1 cellular context compared by ENCODE assay signal in genomic region chr1:10398734-10399486, GRCh38.
TF ChIP-seq lines count a peak whose summit lies in the region.

PGD (plus strand) TSS chr1:10399064; CDS start chr1:10399118, 54 bp downstream.

TF ChIP-seq in WTC11, 78 proteins besides CTCF, POLR2A, EP300 and RAD21 (continued from another document):
- TF ChIP-seq E2F4 (CRISPR knock-in tag; IDR thresholded peaks at IDR 0.05; ENCODE audit: borderline replicate concordance, low read depth) (peak; percentile 15; the same call in 1 of the 2 replicates), CBFB (CRISPR knock-in tag; IDR thresholded peaks at IDR 0.05; ENCODE audit: low read depth) (no peak), NR3C1 (CRISPR knock-in tag; conservative IDR thresholded peaks at IDR 0.05; ENCODE audit: low read depth) (no peak), ZNF138 (CRISPR knock-in tag; conservative IDR thresholded peaks at IDR 0.05) (no peak), ZBTB43 (CRISPR knock-in tag; IDR thresholded peaks at IDR 0.05) (peak; percentile 21; the same call in 1 of the 2 replicates), ATF3 (CRISPR knock-in tag; conservative IDR thresholded peaks at IDR 0.05) (no peak), ZNF263 (CRISPR knock-in tag; IDR thresholded peaks at IDR 0.05; ENCODE audit: low read depth) (no peak), ZMAT4 (CRISPR knock-in tag; IDR thresholded peaks at IDR 0.05) (no peak), ZNF317 (CRISPR knock-in tag; IDR thresholded peaks at IDR 0.05; ENCODE audit: borderline replicate concordance, low read depth) (no peak), HMGXB4 (CRISPR knock-in tag; IDR thresholded peaks at IDR 0.05) (peak; percentile 90), USF1 (CRISPR knock-in tag; IDR thresholded peaks at IDR 0.05) (peak; percentile 65), ZNF121 (CRISPR knock-in tag; IDR thresholded peaks at IDR 0.05) (peak; percentile 59; the same call in 1 of the 2 replicates), SOX15 (CRISPR knock-in tag; IDR thresholded peaks at IDR 0.05) (no peak), ZNF416 (CRISPR knock-in tag; IDR thresholded peaks at IDR 0.05) (no peak), ZNF671 (CRISPR knock-in tag; IDR thresholded peaks at IDR 0.05) (no peak), MLX (CRISPR knock-in tag; IDR thresholded peaks at IDR 0.05) (no peak), ZBTB21 (CRISPR knock-in tag; IDR thresholded peaks at IDR 0.05; ENCODE audit: borderline replicate concordance) (no peak), CREM (CRISPR knock-in tag; IDR thresholded peaks at IDR 0.05) (0 out of 2 replicates have a peak, but pooled peaks have one; percentile 35), PRRX2 (CRISPR knock-in tag; IDR thresholded peaks at IDR 0.05) (no peak), MYBL2 (CRISPR knock-in tag; IDR thresholded peaks at IDR 0.05) (peak; percentile 47; the same call in 1 of the 2 replicates), CREB1 (CRISPR knock-in tag; IDR thresholded peaks at IDR 0.05) (0 out of 2 replicates have a peak, but pooled peaks have one; percentile 5), HMGA2 (CRISPR knock-in tag; IDR thresholded peaks at IDR 0.05) (no peak)
- TF ChIP-seq, protein P1, sequence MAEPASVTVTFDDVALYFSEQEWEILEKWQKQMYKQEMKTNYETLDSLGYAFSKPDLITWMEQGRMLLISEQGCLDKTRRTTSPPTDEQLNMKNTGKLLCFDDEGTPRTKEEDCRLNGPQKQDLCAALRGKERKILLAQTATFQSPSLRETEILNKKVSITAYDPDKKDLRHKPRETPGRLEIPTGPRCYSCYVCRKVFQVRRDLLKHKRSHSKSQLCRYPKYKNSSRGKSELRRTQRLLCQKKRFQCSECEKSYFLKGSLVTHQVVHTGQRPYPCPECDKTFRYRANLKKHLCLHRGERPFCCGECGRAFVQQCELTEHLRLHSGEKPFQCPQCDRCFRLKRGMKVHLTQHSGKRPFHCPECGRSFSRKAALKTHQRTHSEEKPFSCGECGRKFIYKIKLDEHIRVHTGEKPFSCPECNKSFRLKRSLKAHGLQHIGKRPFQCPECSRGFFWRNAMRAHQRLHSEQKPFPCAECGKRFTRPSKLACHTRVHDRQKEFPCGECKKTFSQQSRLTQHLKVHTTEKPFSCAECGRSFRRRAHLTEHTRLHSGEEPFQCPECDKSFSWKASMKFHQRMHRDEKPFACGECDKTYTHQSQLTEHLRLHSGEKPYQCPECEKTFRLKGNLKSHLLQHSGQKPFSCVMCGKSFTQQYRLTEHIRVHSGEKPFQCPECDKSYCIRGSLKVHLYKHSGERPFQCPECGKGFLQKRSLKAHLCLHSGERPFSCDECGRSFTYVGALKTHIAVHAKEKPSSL (CRISPR knock-in tag; conservative IDR thresholded peaks at IDR 0.05) = no peak
- TF ChIP-seq, protein P2, sequence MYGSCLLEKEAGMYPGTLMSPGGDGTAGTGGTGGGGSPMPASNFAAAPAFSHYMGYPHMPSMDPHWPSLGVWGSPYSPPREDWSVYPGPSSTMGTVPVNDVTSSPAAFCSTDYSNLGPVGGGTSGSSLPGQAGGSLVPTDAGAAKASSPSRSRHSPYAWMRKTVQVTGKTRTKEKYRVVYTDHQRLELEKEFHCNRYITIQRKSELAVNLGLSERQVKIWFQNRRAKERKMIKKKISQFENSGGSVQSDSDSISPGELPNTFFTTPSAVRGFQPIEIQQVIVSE (CRISPR knock-in tag; IDR thresholded peaks at IDR 0.05; ENCODE audit: borderline replicate concordance) = no peak
- TF ChIP-seq, protein P3, sequence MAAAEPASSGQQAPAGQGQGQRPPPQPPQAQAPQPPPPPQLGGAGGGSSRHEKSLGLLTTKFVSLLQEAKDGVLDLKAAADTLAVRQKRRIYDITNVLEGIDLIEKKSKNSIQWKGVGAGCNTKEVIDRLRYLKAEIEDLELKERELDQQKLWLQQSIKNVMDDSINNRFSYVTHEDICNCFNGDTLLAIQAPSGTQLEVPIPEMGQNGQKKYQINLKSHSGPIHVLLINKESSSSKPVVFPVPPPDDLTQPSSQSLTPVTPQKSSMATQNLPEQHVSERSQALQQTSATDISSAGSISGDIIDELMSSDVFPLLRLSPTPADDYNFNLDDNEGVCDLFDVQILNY (CRISPR knock-in tag; IDR thresholded peaks at IDR 0.05) = peak; percentile 23; the same call in 1 of the 2 replicates
- TF ChIP-seq, protein P4, sequence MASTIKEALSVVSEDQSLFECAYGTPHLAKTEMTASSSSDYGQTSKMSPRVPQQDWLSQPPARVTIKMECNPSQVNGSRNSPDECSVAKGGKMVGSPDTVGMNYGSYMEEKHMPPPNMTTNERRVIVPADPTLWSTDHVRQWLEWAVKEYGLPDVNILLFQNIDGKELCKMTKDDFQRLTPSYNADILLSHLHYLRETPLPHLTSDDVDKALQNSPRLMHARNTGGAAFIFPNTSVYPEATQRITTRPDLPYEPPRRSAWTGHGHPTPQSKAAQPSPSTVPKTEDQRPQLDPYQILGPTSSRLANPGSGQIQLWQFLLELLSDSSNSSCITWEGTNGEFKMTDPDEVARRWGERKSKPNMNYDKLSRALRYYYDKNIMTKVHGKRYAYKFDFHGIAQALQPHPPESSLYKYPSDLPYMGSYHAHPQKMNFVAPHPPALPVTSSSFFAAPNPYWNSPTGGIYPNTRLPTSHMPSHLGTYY (CRISPR knock-in tag; IDR thresholded peaks at IDR 0.05) = peak; percentile 45; the same call in 1 of the 2 replicates
- TF ChIP-seq, protein P5, sequence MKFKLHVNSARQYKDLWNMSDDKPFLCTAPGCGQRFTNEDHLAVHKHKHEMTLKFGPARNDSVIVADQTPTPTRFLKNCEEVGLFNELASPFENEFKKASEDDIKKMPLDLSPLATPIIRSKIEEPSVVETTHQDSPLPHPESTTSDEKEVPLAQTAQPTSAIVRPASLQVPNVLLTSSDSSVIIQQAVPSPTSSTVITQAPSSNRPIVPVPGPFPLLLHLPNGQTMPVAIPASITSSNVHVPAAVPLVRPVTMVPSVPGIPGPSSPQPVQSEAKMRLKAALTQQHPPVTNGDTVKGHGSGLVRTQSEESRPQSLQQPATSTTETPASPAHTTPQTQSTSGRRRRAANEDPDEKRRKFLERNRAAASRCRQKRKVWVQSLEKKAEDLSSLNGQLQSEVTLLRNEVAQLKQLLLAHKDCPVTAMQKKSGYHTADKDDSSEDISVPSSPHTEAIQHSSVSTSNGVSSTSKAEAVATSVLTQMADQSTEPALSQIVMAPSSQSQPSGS (CRISPR knock-in tag; IDR thresholded peaks at IDR 0.05; ENCODE audit: borderline replicate concordance, low read depth) = no peak
- TF ChIP-seq, protein P6, sequence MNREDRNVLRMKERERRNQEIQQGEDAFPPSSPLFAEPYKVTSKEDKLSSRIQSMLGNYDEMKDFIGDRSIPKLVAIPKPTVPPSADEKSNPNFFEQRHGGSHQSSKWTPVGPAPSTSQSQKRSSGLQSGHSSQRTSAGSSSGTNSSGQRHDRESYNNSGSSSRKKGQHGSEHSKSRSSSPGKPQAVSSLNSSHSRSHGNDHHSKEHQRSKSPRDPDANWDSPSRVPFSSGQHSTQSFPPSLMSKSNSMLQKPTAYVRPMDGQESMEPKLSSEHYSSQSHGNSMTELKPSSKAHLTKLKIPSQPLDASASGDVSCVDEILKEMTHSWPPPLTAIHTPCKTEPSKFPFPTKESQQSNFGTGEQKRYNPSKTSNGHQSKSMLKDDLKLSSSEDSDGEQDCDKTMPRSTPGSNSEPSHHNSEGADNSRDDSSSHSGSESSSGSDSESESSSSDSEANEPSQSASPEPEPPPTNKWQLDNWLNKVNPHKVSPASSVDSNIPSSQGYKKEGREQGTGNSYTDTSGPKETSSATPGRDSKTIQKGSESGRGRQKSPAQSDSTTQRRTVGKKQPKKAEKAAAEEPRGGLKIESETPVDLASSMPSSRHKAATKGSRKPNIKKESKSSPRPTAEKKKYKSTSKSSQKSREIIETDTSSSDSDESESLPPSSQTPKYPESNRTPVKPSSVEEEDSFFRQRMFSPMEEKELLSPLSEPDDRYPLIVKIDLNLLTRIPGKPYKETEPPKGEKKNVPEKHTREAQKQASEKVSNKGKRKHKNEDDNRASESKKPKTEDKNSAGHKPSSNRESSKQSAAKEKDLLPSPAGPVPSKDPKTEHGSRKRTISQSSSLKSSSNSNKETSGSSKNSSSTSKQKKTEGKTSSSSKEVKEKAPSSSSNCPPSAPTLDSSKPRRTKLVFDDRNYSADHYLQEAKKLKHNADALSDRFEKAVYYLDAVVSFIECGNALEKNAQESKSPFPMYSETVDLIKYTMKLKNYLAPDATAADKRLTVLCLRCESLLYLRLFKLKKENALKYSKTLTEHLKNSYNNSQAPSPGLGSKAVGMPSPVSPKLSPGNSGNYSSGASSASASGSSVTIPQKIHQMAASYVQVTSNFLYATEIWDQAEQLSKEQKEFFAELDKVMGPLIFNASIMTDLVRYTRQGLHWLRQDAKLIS (CRISPR knock-in tag; IDR thresholded peaks at IDR 0.05; ENCODE audit: borderline replicate concordance) = no peak
